In genomic region chr1:169586067-169586394, GRCh38 we compare ENCODE assay signal across 9 cellular contexts. TPM values are rescaled to one million over a fixed set of nuclear protein-coding genes. Genes with fewer than 3 reads are reported as not detected.
DNase-seq lines count a peak whose midpoint lies in the region; ATAC-seq, FAIRE-seq and TF ChIP-seq lines count a peak whose summit lies in the region.
"Had no signal": no experiment of that assay in that cellular context is flagged by ENCODE, and none has a peak within 500 bp of the region (broad histone marks: within the 10 kb centered on the region; RNA-seq: fewer than 3 reads in every experiment).

No MANE protein-coding gene starts in this region.

- CTCF ChIA-PET in naive thymus-derived CD4-positive, alpha-beta T cell (lab: Charles Lee) = interaction anchor here (0.6 to 3.1 kb wide), 20 partner anchors 10 to 224 kb away, joined by 3 to 50 read pairs (median 6); no protein-coding TSS in a partner anchor

- H3K27ac Mint-ChIP-seq in activated naive CD8-positive, alpha-beta T cell = peak overlapping the region; percentile 95
- peak overlapping the region; percentile 50 to 94 (median 86) for H3K27ac Mint-ChIP-seq in naive thymus-derived CD4-positive, alpha-beta T cell

- no peak for FAIRE-seq in H54 (lab: Jason Lieb, UNC)

- peak; percentile 14 for ATAC-seq in GM18858 (IDR thresholded peaks at IDR 0.05; ENCODE audit: unreplicated experiment)
- ATAC-seq in HG02870 (IDR thresholded peaks at IDR 0.05; ENCODE audit: unreplicated experiment) = peak; percentile 27
- no peak for ATAC-seq in naive thymus-derived CD4-positive, alpha-beta T cell
- ATAC-seq in esophagus mucosa = no peak
- ATAC-seq in GM19397 (IDR thresholded peaks at IDR 0.05; ENCODE audit: unreplicated experiment) = no peak

- intact Hi-C loops in naive thymus-derived CD4-positive, alpha-beta T cell (cut with micrococcal nuclease) = loop anchor here (1.0 to 5.0 kb wide), 12 partner anchors 15 to 306 kb away; partner anchors contain the start of genes SELL (in 2 of the 2), METTL18 (in 1 of the 2) and SCYL3 (in 1 of the 2)

- peaks cover 73% of the 10 kb centered on the region for H3K4me1 Mint-ChIP-seq in activated naive CD8-positive, alpha-beta T cell (ENCODE audit: low read depth)
- peaks cover 18 to 71% (median 53%) of the 10 kb centered on the region in 7 donors for H3K4me1 Mint-ChIP-seq in naive thymus-derived CD4-positive, alpha-beta T cell

- peak overlapping the region; percentile 90 for H3K4me3 Mint-ChIP-seq in activated naive CD8-positive, alpha-beta T cell
- H3K4me3 Mint-ChIP-seq in naive thymus-derived CD4-positive, alpha-beta T cell = peak overlapping the region; percentile 81 to 93 (median 90)

- no peaks in the 10 kb centered on the region for H3K27me3 Mint-ChIP-seq in activated naive CD8-positive, alpha-beta T cell
- H3K27me3 Mint-ChIP-seq in naive thymus-derived CD4-positive, alpha-beta T cell = peaks cover 0 to 4% (median 0%) of the 10 kb centered on the region in 5 donors

- H3K4me3 ChIP-seq in naive thymus-derived CD4-positive, alpha-beta T cell (ENCODE audit: low read length) = peak overlapping the region; percentile 47
- H3K4me3 ChIP-seq: SK-N-MC had no signal

- peaks cover 10 to 14% of the 10 kb centered on the region in 2 donors for H3K4me1 ChIP-seq in naive thymus-derived CD4-positive, alpha-beta T cell (ENCODE audit: control insufficient read depth in 2 of 2, insufficient read depth in 2 of 2, low read length in 2 of 2)

- DNase-seq in naive thymus-derived CD4-positive, alpha-beta T cell = no peak
- DNase-seq in NCI-H2196 treated with DMSO at 0.1 percent for 48 hours (lab: John Stamatoyannopoulos, UW; ENCODE audit: unreplicated experiment) (no peak), H54 (ENCODE audit: insufficient read length, low spot score) (no peak)

- H3K36me3 Mint-ChIP-seq in activated naive CD8-positive, alpha-beta T cell = peaks cover 9% of the 10 kb centered on the region
- H3K36me3 Mint-ChIP-seq in naive thymus-derived CD4-positive, alpha-beta T cell = no peaks in the 10 kb centered on the region

- no peak for TF ChIP-seq POLR2A in H54 (IDR thresholded peaks at IDR 0.05; ENCODE audit: low read depth, low read length)

- POLR2A ChIA-PET in naive thymus-derived CD4-positive, alpha-beta T cell (lab: Charles Lee) = interaction anchor here (0.8 to 2.3 kb wide), 6 partner anchors 16 to 126 kb away, joined by 3 to 20 read pairs (median 6); no protein-coding TSS in a partner anchor

- peak overlapping the region; percentile 66 for H3K27ac ChIP-seq in naive thymus-derived CD4-positive, alpha-beta T cell (ENCODE audit: low read depth, low read length)
- H3K27ac ChIP-seq: SK-N-MC had no signal

- no peaks in the 10 kb centered on the region for H3K36me3 ChIP-seq in naive thymus-derived CD4-positive, alpha-beta T cell (ENCODE audit: control insufficient read depth in 2 of 3, insufficient read depth in 3 of 3, low read length in 3 of 3)

- no peaks in the 10 kb centered on the region for H3K9me3 Mint-ChIP-seq in activated naive CD8-positive, alpha-beta T cell (ENCODE audit: low read depth)
- no peaks in the 10 kb centered on the region for H3K9me3 Mint-ChIP-seq in naive thymus-derived CD4-positive, alpha-beta T cell

- no peaks in the 10 kb centered on the region for H3K27me3 ChIP-seq in naive thymus-derived CD4-positive, alpha-beta T cell (ENCODE audit: control insufficient read depth in 2 of 2, insufficient read depth in 2 of 2, low read length in 2 of 2)

- H3K9me3 ChIP-seq in naive thymus-derived CD4-positive, alpha-beta T cell (ENCODE audit: control insufficient read depth in 2 of 3, low read length in 3 of 3) = no peaks in the 10 kb centered on the region

RNA-seq across cellular contexts. Expression of gene F5, which starts 0.2 kb away (rescaled TPM):
- total RNA-seq in naive thymus-derived CD4-positive, alpha-beta T cell = 10 to 100 TPM in 2 of 5 experiments, 1 to 10 TPM in 3; 3.7 to 14.6 (median 5.7) TPM
- polyA plus RNA-seq in naive thymus-derived CD4-positive, alpha-beta T cell = 1 to 10 TPM; 1.2 to 2.8 TPM
- total RNA-seq in esophagus mucosa = 0.20 TPM

RNA-seq across cellular contexts. Expression of gene SELP, which starts 43.9 kb away (rescaled TPM):
- 1 to 10 TPM in 4 of 5 experiments, under 1 TPM in 1; 0.27 to 3.2 (median 2.3) TPM for total RNA-seq in naive thymus-derived CD4-positive, alpha-beta T cell
- polyA plus RNA-seq in naive thymus-derived CD4-positive, alpha-beta T cell = under 1 TPM; 0.39 to 0.50 TPM
- total RNA-seq in esophagus mucosa = 5.3 TPM

Comparison
In these comparisons a context has a peak if more than half of its experiments do, and no peak if none do; other contexts are left out.
1. ATAC-seq: peak in GM18858 (single experiment) and HG02870 (single experiment); none in naive thymus-derived CD4-positive, alpha-beta T cell (single experiment), esophagus mucosa (single experiment) and GM19397 (single experiment).